ENCODE assay signal across 17 cellular contexts in the genomic region with DNA sequence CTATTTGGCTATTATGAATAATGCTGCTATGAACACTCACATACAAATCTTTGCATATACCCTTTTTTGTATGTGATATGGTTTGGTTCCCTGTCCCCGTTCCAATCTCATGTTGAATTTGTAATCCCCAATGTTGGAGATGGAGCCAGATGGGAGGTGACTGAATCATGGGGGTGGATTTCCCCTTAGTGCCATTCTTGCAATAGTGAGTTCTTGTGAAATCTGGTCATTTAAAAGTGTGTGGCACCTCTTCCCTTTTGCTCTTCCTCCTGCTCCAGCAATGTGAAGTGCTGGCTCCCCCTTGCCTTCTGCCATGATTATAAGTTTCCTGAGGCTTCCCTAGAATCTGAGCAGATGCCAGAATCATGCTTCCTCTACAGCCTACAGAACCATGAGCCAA.
DNase-seq lines count a peak whose midpoint lies in the region; ATAC-seq, FAIRE-seq and TF ChIP-seq lines count a peak whose summit lies in the region.
"Had no signal": no experiment of that assay in that cellular context is flagged by ENCODE, and none has a peak within 500 bp of the region (broad histone marks: within the 10 kb centered on the region; RNA-seq: fewer than 3 reads in every experiment).

No MANE protein-coding gene starts in this region.

- H3K9me2 ChIP-seq in hepatocyte (replicated peaks; ENCODE audit: insufficient read depth), result no peaks in the 10 kb centered on the region

- DNase-seq in right lobe of liver (no peak), HepG2 (ENCODE audit: low spot score) (no peak), epithelial cell of esophagus (ENCODE audit: low read depth) (peak; percentile 4), naive B cell (no peak), upper lobe of right lung (no peak), hepatocyte (ENCODE audit: low spot score) (no peak), NCI-H2227 (lab: John Stamatoyannopoulos, UW; ENCODE audit: unreplicated experiment) (no peak)
- DNase-seq in naive thymus-derived CD8-positive, alpha-beta T cell, result no peak
- DNase-seq: ACHN; C1 segment of cervical spinal cord; CD8-positive, alpha-beta T cell; COR-L47; DMS53; GF-D8 had no signal

- H3K79me2 ChIP-seq in HepG2 (ENCODE audit: insufficient read depth, low read length) (peaks cover 83% of the 10 kb centered on the region), hepatocyte (peaks cover 94% of the 10 kb centered on the region)

- no peaks in the 10 kb centered on the region for H4K20me1 ChIP-seq in HepG2 (ENCODE audit: insufficient read depth, low read length)
- peaks cover 21% of the 10 kb centered on the region for H4K20me1 ChIP-seq in hepatocyte (ENCODE audit: insufficient read depth, poor library complexity, severe bottlenecking)

- TF ChIP-seq RAD21 in HepG2 (CRISPR knock-in tag; IDR thresholded peaks at IDR 0.05), result no peak

- H3K27ac ChIP-seq in right lobe of liver, result peak overlapping the region in 1 of 3 donors; percentile 38
- no peak overlapping the region for H3K27ac ChIP-seq in HepG2 (ENCODE audit: extremely low read length, insufficient read depth, low read length)
- no peak overlapping the region for H3K27ac ChIP-seq in upper lobe of right lung
- H3K27ac ChIP-seq in hepatocyte, result no peak overlapping the region

- H3K27me3 ChIP-seq in right lobe of liver (no peaks in the 10 kb centered on the region), HepG2 (ENCODE audit: control insufficient read depth in 1 of 2, insufficient read depth in 2 of 2, low read length in 2 of 2) (no peaks in the 10 kb centered on the region), upper lobe of right lung (no peaks in the 10 kb centered on the region), hepatocyte (no peaks in the 10 kb centered on the region)

- H3K9me3 Mint-ChIP-seq in naive B cell, result no peaks in the 10 kb centered on the region
- H3K9me3 Mint-ChIP-seq in naive thymus-derived CD8-positive, alpha-beta T cell, result peaks cover 0 to 1% (median 0%) of the 10 kb centered on the region in 9 donors
- H3K9me3 Mint-ChIP-seq: CD8-positive, alpha-beta T cell had no signal

- CTCF ChIA-PET in HepG2 (lab: Yijun Ruan, JAX; ENCODE audit: low intra/inter-chr PET ratio, low total read pairs), result no interaction called here

- FAIRE-seq in HepG2 (lab: Jason Lieb, UNC), result no peak
- FAIRE-seq: H1 had no signal

- H3K4me2 ChIP-seq in HepG2 (ENCODE audit: low read depth, low read length), result no peak overlapping the region
- H3K4me2 ChIP-seq in hepatocyte, result no peak overlapping the region

- no peak overlapping the region for H2AFZ ChIP-seq in HepG2 (ENCODE audit: low read length)
- H2AFZ ChIP-seq in hepatocyte, result no peak overlapping the region

- no peak for TF ChIP-seq CTCF in right lobe of liver (IDR thresholded peaks at IDR 0.05)
- no peak for TF ChIP-seq CTCF in HepG2 (CRISPR knock-in tag; IDR thresholded peaks at IDR 0.05)
- TF ChIP-seq CTCF in epithelial cell of esophagus (IDR thresholded peaks at IDR 0.05; ENCODE audit: insufficient read depth, low read depth, low read length, missing control alignments), result no peak
- TF ChIP-seq CTCF in upper lobe of right lung (IDR thresholded peaks at IDR 0.05), result no peak
- TF ChIP-seq CTCF in hepatocyte (IDR thresholded peaks at IDR 0.05; ENCODE audit: poor library complexity), result no peak

- POLR2A ChIA-PET in HepG2 (lab: Yijun Ruan, JAX), result no interaction called here
- POLR2A ChIA-PET in naive thymus-derived CD8-positive, alpha-beta T cell (lab: Charles Lee), result no interaction called here

- WGBS in right lobe of liver (ENCODE audit: insufficient coverage, low coverage, low lambda C conversion rate, missing lambda C conversion rate), result 0% methylated on average over 1 of the region's 1 CpG
- 100% methylated on average over 1 of the region's 1 CpG for WGBS in HepG2 (ENCODE audit: low lambda C conversion rate)
- 89% methylated on average over 1 of the region's 1 CpG for WGBS in hepatocyte (ENCODE audit: low lambda C conversion rate, missing lambda C conversion rate)

- H3K4me3 Mint-ChIP-seq in naive B cell, result no peak overlapping the region
- no peak overlapping the region for H3K4me3 Mint-ChIP-seq in naive thymus-derived CD8-positive, alpha-beta T cell
- H3K4me3 Mint-ChIP-seq: B cell; CD8-positive, alpha-beta T cell had no signal

- no peaks in the 10 kb centered on the region for H3K36me3 Mint-ChIP-seq in naive B cell
- no peaks in the 10 kb centered on the region for H3K36me3 Mint-ChIP-seq in naive thymus-derived CD8-positive, alpha-beta T cell
- H3K36me3 Mint-ChIP-seq: CD8-positive, alpha-beta T cell had no signal

- H3K27ac Mint-ChIP-seq in naive B cell, result peak overlapping the region in 4 of 6 donors; percentile 40 to 66 (median 46)
- no peak overlapping the region for H3K27ac Mint-ChIP-seq in naive thymus-derived CD8-positive, alpha-beta T cell
- H3K27ac Mint-ChIP-seq: B cell; CD8-positive, alpha-beta T cell had no signal

- H3K36me3 ChIP-seq in right lobe of liver (no peaks in the 10 kb centered on the region), HepG2 (replicated peaks in 1 of 2; ENCODE audit: control insufficient read depth in 1 of 2, insufficient read depth in 2 of 2, low read length in 2 of 2) (no peaks in the 10 kb centered on the region; a peak in 1 of 5 replicates), upper lobe of right lung (no peaks in the 10 kb centered on the region), hepatocyte (replicated peaks; ENCODE audit: insufficient read depth, low read depth) (no peaks in the 10 kb centered on the region)
- H3K36me3 ChIP-seq: HAP-1 had no signal

- BruUV-seq in HepG2 (replicated peaks; lab: Mats Ljungman, UMichigan), result no TSS peak

- no peaks in the 10 kb centered on the region for H3K9me3 ChIP-seq in right lobe of liver
- H3K9me3 ChIP-seq in HepG2 (ENCODE audit: low read length), result no peaks in the 10 kb centered on the region
- no peaks in the 10 kb centered on the region for H3K9me3 ChIP-seq in upper lobe of right lung
- no peaks in the 10 kb centered on the region for H3K9me3 ChIP-seq in hepatocyte (ENCODE audit: low read depth)
- H3K9me3 ChIP-seq: HAP-1 had no signal

- TF ChIP-seq EP300 in HepG2 (IDR thresholded peaks at IDR 0.05; ENCODE audit: low read depth in 2 of 2, low read length in 2 of 2), result no peak
- TF ChIP-seq EP300 in HepG2 (CRISPR knock-in tag; IDR thresholded peaks at IDR 0.05; ENCODE audit: borderline replicate concordance), result no peak

- no peak overlapping the region for H3K9ac ChIP-seq in HepG2 (ENCODE audit: insufficient read depth, low read depth, low read length)

- H3K27me3 Mint-ChIP-seq in naive B cell, result no peaks in the 10 kb centered on the region
- H3K27me3 Mint-ChIP-seq in naive thymus-derived CD8-positive, alpha-beta T cell, result no peaks in the 10 kb centered on the region
- H3K27me3 Mint-ChIP-seq: B cell had no signal

- in situ Hi-C loops in HepG2 (cut with HindIII; ENCODE audit: extremely low pct_ligation_motif_present, low pct_unique_long_range_greater_than_20kb), result no loop called here

- H3K4me1 ChIP-seq in right lobe of liver (peaks cover 0 to 30% (median 4%) of the 10 kb centered on the region in 4 donors), HepG2 (ENCODE audit: insufficient read depth, low read length) (peaks cover 31% of the 10 kb centered on the region), upper lobe of right lung (no peaks in the 10 kb centered on the region), hepatocyte (ENCODE audit: insufficient read depth) (no peaks in the 10 kb centered on the region)

- TF ChIP-seq POLR2A in right lobe of liver (IDR thresholded peaks at IDR 0.05) (no peak), HepG2 (IDR thresholded peaks at IDR 0.05; ENCODE audit: insufficient read depth in 1 of 2, low read depth in 2 of 2, low read length in 2 of 2) (no peak)

- H3K4me1 Mint-ChIP-seq in naive B cell, result peaks cover 30 to 33% (median 33%) of the 10 kb centered on the region in 3 donors
- H3K4me1 Mint-ChIP-seq in naive thymus-derived CD8-positive, alpha-beta T cell, result peaks cover 0 to 9% (median 0%) of the 10 kb centered on the region in 4 donors

- H3K4me3 ChIP-seq in right lobe of liver, result no peak overlapping the region
- no peak overlapping the region for H3K4me3 ChIP-seq in HepG2 (replicated peaks in 1 of 3; ENCODE audit: insufficient read depth in 1 of 3, low read depth in 2 of 3, low read length in 3 of 3)
- H3K4me3 ChIP-seq in epithelial cell of esophagus (ENCODE audit: low read length), result no peak overlapping the region
- H3K4me3 ChIP-seq in upper lobe of right lung, result no peak overlapping the region
- H3K4me3 ChIP-seq in hepatocyte, result no peak overlapping the region
- H3K4me3 ChIP-seq: HAP-1 had no signal

- intact Hi-C loops in right lobe of liver (cut with DNase I) (no loop called here), HepG2 (cut with micrococcal nuclease; ENCODE audit: unreplicated experiment) (no loop called here), upper lobe of right lung (cut with DNase I) (no loop called here)

- ATAC-seq in right lobe of liver, result peak in 3 of 4 donors; percentile 71 to 80 (median 80)
- ATAC-seq in HepG2, result no peak
- ATAC-seq in naive B cell (ENCODE audit: low read depth in 2 of 2), result no peak
- ATAC-seq in upper lobe of right lung, result peak; percentile 49
- no peak for ATAC-seq in naive thymus-derived CD8-positive, alpha-beta T cell
- ATAC-seq: CD8-positive, alpha-beta T cell had no signal

TF ChIP-seq in HepG2, 621 proteins besides CTCF, POLR2A, EP300 and RAD21 (continues in another document):
- TF ChIP-seq CREB1 (IDR thresholded peaks at IDR 0.05) (no peak), CREB1 (CRISPR knock-in tag; IDR thresholded peaks at IDR 0.05) (no peak), NFIB (CRISPR knock-in tag; IDR thresholded peaks at IDR 0.05; ENCODE audit: borderline replicate concordance) (no peak), NPAS2 (CRISPR knock-in tag; IDR thresholded peaks at IDR 0.05; ENCODE audit: borderline replicate concordance) (no peak), MIER3 (CRISPR knock-in tag; IDR thresholded peaks at IDR 0.05; ENCODE audit: borderline replicate concordance) (no peak)
- TF ChIP-seq, protein P1, sequence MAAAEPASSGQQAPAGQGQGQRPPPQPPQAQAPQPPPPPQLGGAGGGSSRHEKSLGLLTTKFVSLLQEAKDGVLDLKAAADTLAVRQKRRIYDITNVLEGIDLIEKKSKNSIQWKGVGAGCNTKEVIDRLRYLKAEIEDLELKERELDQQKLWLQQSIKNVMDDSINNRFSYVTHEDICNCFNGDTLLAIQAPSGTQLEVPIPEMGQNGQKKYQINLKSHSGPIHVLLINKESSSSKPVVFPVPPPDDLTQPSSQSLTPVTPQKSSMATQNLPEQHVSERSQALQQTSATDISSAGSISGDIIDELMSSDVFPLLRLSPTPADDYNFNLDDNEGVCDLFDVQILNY (CRISPR knock-in tag; conservative IDR thresholded peaks at IDR 0.05), result no peak

Comparison
In these comparisons a context has a peak if more than half of its experiments do, and no peak if none do; other contexts are left out.
1. ATAC-seq: peak in right lobe of liver (3 of 4) and upper lobe of right lung (single experiment); none in HepG2 (single experiment), naive B cell (0 of 2) and naive thymus-derived CD8-positive, alpha-beta T cell (0 of 2).
2. H3K27ac Mint-ChIP-seq: peak in naive B cell (4 of 6); none in naive thymus-derived CD8-positive, alpha-beta T cell (0 of 10).